In the genomic region with DNA sequence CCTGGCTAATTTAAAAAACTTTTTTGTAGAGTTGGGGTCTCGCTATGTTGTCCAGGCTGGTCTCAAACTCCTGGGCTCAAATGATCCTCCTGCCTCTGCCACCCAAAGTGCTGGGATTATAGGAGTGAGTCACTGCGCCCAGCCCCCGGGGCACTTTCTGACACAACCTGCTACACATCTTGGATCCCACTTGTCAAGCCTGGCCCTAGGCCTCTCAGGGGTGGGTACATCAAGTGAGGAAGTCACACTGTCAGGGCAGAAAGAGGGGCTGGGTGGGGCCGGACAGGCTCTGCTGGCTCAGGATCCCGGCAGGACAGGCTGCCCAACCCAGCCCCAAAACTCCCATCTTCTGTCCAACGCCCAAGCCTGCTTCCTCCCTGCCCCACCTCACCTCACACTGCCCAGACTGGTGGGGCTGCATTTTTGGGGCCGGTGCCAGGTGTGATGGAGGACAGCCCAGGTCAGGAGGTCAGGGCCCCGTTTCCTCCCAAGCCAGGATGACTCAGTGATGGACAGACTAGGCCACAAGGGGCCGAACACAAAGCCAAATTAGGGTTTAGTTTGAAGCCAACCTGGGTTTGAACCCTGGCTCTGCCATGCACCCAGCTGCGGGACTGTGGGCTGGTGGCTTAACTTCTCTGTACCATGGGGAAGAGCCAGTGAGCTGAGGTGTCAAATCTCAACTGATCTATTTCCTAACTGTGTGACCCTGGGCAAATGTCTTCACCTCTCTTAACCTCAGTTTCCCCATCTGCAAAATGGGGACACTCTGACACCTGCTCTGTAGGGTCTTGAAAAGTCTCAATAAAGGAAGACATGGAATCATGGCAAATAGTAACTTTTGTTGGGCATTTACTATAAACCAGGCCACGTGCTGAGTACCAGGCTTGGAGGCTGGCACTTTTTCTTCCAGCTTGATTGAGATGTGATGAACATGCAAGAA, we compare ENCODE assay signal across 10 cellular contexts. TPM values are rescaled to one million over a fixed set of nuclear protein-coding genes. Genes with fewer than 3 reads are reported as not detected.
DNase-seq lines count a peak whose midpoint lies in the region; ATAC-seq, FAIRE-seq and TF ChIP-seq lines count a peak whose summit lies in the region.
"Had no signal": no experiment of that assay in that cellular context is flagged by ENCODE, and none has a peak within 500 bp of the region (broad histone marks: within the 10 kb centered on the region; RNA-seq: fewer than 3 reads in every experiment).

No MANE protein-coding gene starts in this region.

- no peak overlapping the region for H3K27ac ChIP-seq in keratinocyte (ENCODE audit: control insufficient read depth, insufficient read depth, low read length)
- peak overlapping the region; percentile 82 to 95 for H3K27ac ChIP-seq in thoracic aorta

- no peak overlapping the region for H3K27ac Mint-ChIP-seq in activated CD8-positive, alpha-beta T cell treated with anti-CD3 and anti-CD28 coated beads for 36 hours
- no peak overlapping the region for H3K27ac Mint-ChIP-seq in natural killer cell

- H2AFZ ChIP-seq in keratinocyte (ENCODE audit: control insufficient read depth, low read length) = no peak overlapping the region

- H3K4me3 ChIP-seq in adipocyte (ENCODE audit: low read length) = no peak overlapping the region
- H3K4me3 ChIP-seq in keratinocyte (ENCODE audit: control insufficient read depth in 2 of 3, extremely low read depth in 1 of 3, insufficient read depth in 2 of 3, low read depth in 1 of 3, low read length in 3 of 3) = no peak overlapping the region
- peak overlapping the region; percentile 43 for H3K4me3 ChIP-seq in thoracic aorta

- H3K9me3 ChIP-seq in adipocyte (ENCODE audit: control insufficient read depth, low read length) (no peaks in the 10 kb centered on the region), keratinocyte (ENCODE audit: control insufficient read depth, low read depth, low read length) (no peaks in the 10 kb centered on the region), thoracic aorta (no peaks in the 10 kb centered on the region)

- CTCF ChIA-PET in activated CD8-positive, alpha-beta T cell treated with anti-CD3 and anti-CD28 coated beads for 36 hours (lab: Charles Lee) = no interaction called here
- CTCF ChIA-PET in GM10248 (lab: Yijun Ruan, JAX) = interaction anchor here (0.8 kb wide), 1 partner anchor 10 kb away, joined by 3 read pairs; no protein-coding TSS in a partner anchor

- peaks cover 40% of the 10 kb centered on the region for H3K4me1 ChIP-seq in adipocyte (ENCODE audit: control insufficient read depth, insufficient read depth, low read length)
- H3K4me1 ChIP-seq in keratinocyte (ENCODE audit: control insufficient read depth, extremely low read depth, insufficient read depth, low read length) = peaks cover 40% of the 10 kb centered on the region
- H3K4me1 ChIP-seq in thoracic aorta (ENCODE audit: control insufficient read depth in 1 of 2, low read depth in 2 of 2) = peaks cover 32 to 40% of the 10 kb centered on the region in 2 donors

- ATAC-seq in thoracic aorta (ENCODE audit: insufficient number of reproducible peaks, low FRiP score, low read depth) (no peak), natural killer cell (no peak)
- no peak for ATAC-seq in activated CD8-positive, alpha-beta T cell treated with anti-CD3 and anti-CD28 coated beads for 36 hours

- H3K27me3 Mint-ChIP-seq in activated CD8-positive, alpha-beta T cell treated with anti-CD3 and anti-CD28 coated beads for 36 hours = peaks cover 4% of the 10 kb centered on the region
- H3K27me3 Mint-ChIP-seq in natural killer cell (ENCODE audit: low read depth in 2 of 2) = peaks cover 0 to 16% of the 10 kb centered on the region in 2 donors

- dilution Hi-C loops in keratinocyte (cut with MboI; ENCODE audit: extremely low pct_ligation_motif_present, low sequenced_read_pairs) = no loop called here

- H3K4me2 ChIP-seq in keratinocyte (ENCODE audit: control insufficient read depth, extremely low read depth, insufficient read depth, low read depth, low read length) = peak overlapping the region; percentile 62

- FAIRE-seq in keratinocyte (lab: Jason Lieb, UNC) = peak; percentile 9

- no peaks in the 10 kb centered on the region for H3K79me2 ChIP-seq in keratinocyte (ENCODE audit: control insufficient read depth, insufficient read depth, low read length)

- POLR2A ChIA-PET in activated CD8-positive, alpha-beta T cell treated with anti-CD3 and anti-CD28 coated beads for 36 hours (lab: Charles Lee) = no interaction called here
- POLR2A ChIA-PET in GM10248 (lab: Yijun Ruan, JAX) = no interaction called here

- H3K9me1 ChIP-seq in keratinocyte (ENCODE audit: control insufficient read depth, extremely low read depth, insufficient read depth, low read length) = no peaks in the 10 kb centered on the region

- no peaks in the 10 kb centered on the region for H3K36me3 Mint-ChIP-seq in activated CD8-positive, alpha-beta T cell treated with anti-CD3 and anti-CD28 coated beads for 36 hours (ENCODE audit: low read depth)
- H3K36me3 Mint-ChIP-seq in natural killer cell = no peaks in the 10 kb centered on the region

- intact Hi-C loops in activated CD8-positive, alpha-beta T cell treated with anti-CD3 and anti-CD28 coated beads for 36 hours (cut with micrococcal nuclease) = no loop called here
- intact Hi-C loops in natural killer cell (cut with micrococcal nuclease) = no loop called here

- H3K9ac ChIP-seq in adipocyte (ENCODE audit: low read length) (peak overlapping the region; percentile 40), keratinocyte (ENCODE audit: control insufficient read depth, extremely low read depth, insufficient read depth, low read length) (no peak overlapping the region)

- H3K27me3 ChIP-seq in adipocyte (replicated peaks; ENCODE audit: control insufficient read depth, insufficient read depth, low read length) (no peaks in the 10 kb centered on the region), keratinocyte (ENCODE audit: control insufficient read depth, extremely low read depth, insufficient read depth, low read length) (no peaks in the 10 kb centered on the region), thoracic aorta (replicated peaks; ENCODE audit: insufficient read depth) (no peaks in the 10 kb centered on the region)

- no peaks in the 10 kb centered on the region for H3K9me3 Mint-ChIP-seq in activated CD8-positive, alpha-beta T cell treated with anti-CD3 and anti-CD28 coated beads for 36 hours
- no peaks in the 10 kb centered on the region for H3K9me3 Mint-ChIP-seq in natural killer cell

- no peaks in the 10 kb centered on the region for H4K20me1 ChIP-seq in keratinocyte (ENCODE audit: control insufficient read depth, extremely low read depth, insufficient read depth, low read length)

- TF ChIP-seq CTCF in keratinocyte (optimal IDR thresholded peaks at IDR 0.05 in 1 of 3, IDR thresholded peaks at IDR 0.05 in 1 of 3, conservative IDR thresholded peaks at IDR 0.05 in 1 of 3; ENCODE audit: extremely low read depth in 1 of 3, insufficient read depth in 2 of 3, low read length in 3 of 3) (no peak), thoracic aorta (IDR thresholded peaks at IDR 0.05) (no peak), natural killer cell (IDR thresholded peaks at IDR 0.05) (no peak), GM10248 (IDR thresholded peaks at IDR 0.05; ENCODE audit: control extremely low read depth, extremely low read depth, low read depth, missing control alignments) (no peak)
- TF ChIP-seq CTCF in activated CD8-positive, alpha-beta T cell treated with anti-CD3 and anti-CD28 coated beads for 36 hours (IDR thresholded peaks at IDR 0.05) = no peak

- H3K36me3 ChIP-seq in adipocyte (ENCODE audit: control insufficient read depth, insufficient read depth, low read length, severe bottlenecking) (no peaks in the 10 kb centered on the region), keratinocyte (ENCODE audit: control insufficient read depth in 2 of 2, extremely low read depth in 1 of 2, insufficient read depth in 2 of 2, low read length in 2 of 2) (no peaks in the 10 kb centered on the region), thoracic aorta (no peaks in the 10 kb centered on the region)

- peaks cover 2% of the 10 kb centered on the region for H3K4me1 Mint-ChIP-seq in activated CD8-positive, alpha-beta T cell treated with anti-CD3 and anti-CD28 coated beads for 36 hours (ENCODE audit: low read depth)
- peaks cover 0 to 4% of the 10 kb centered on the region in 2 donors for H3K4me1 Mint-ChIP-seq in natural killer cell

- no peak overlapping the region for H3K4me3 Mint-ChIP-seq in activated CD8-positive, alpha-beta T cell treated with anti-CD3 and anti-CD28 coated beads for 36 hours
- no peak overlapping the region for H3K4me3 Mint-ChIP-seq in natural killer cell

- DNase-seq in HT-29 (ENCODE audit: low spot score) (peak; percentile 91), adipocyte (ENCODE audit: low read depth) (peak; percentile 62), keratinocyte (ENCODE audit: low read depth, low spot score) (peak; percentile 95), thoracic aorta (ENCODE audit: low spot score) (no peak), NCI-H345 (lab: John Stamatoyannopoulos, UW) (no peak), natural killer cell (no peak), GM10248 (ENCODE audit: extremely low spot score) (no peak)
- no peak for DNase-seq in activated CD8-positive, alpha-beta T cell treated with anti-CD3 and anti-CD28 coated beads for 36 hours
- DNase-seq: central memory CD4-positive, alpha-beta T cell had no signal

RNA-seq across cellular contexts. Expression of a gene that starts 8.9 kb away (rescaled TPM):
- total RNA-seq in HT-29 (2014; rRNA removed; shearing (Covaris generic)) = 56.5 and 58.1 TPM in 2 replicates
- polyA plus RNA-seq in keratinocyte = 23.5 to 26.6 TPM (median 25.3 TPM) in 3 replicates
- polyA plus RNA-seq in keratinocyte (2011; ENCODE audit: low read depth) = 237 TPM
- 12.3 and 19.0 TPM in 2 replicates for polyA plus RNA-seq in keratinocyte (2011; cell fraction: cytosol; rRNA removed)
- 72.2 and 79.3 TPM in 2 replicates for polyA plus RNA-seq in keratinocyte (2011; cell fraction: nucleus; rRNA removed)
- polyA plus RNA-seq in keratinocyte (2012; ENCODE audit: low replicate concordance) = 50.0 and 150 TPM in 2 replicates
- 41.8 to 81.9 TPM (median 44.7 TPM) in 3 replicates for polyA minus RNA-seq in keratinocyte
- polyA minus RNA-seq in keratinocyte (2011; cell fraction: cytosol; rRNA and poly(A)+ RNA removed) = 23.4 TPM
- 53.6 and 54.8 TPM in 2 replicates for polyA minus RNA-seq in keratinocyte (2011; cell fraction: nucleus; rRNA and poly(A)+ RNA removed)
- 10 to 100 TPM; 22.6 to 28.8 TPM for total RNA-seq in thoracic aorta
- total RNA-seq in activated CD8-positive, alpha-beta T cell treated with anti-CD3 and anti-CD28 coated beads for 36 hours = under 1 TPM in 1 of 2 experiments, not detected in 1; 0.05 TPM
- not detected for total RNA-seq in natural killer cell

RNA-seq across cellular contexts. Expression of a gene that starts 12.3 kb away (rescaled TPM):
- total RNA-seq in HT-29 (2014; rRNA removed; shearing (Covaris generic)) = 0.08 TPM in 1 of 2 replicates, not detected in the other
- 0.04 to 0.08 TPM in 2 of 3 replicates, not detected in the other for polyA plus RNA-seq in keratinocyte
- polyA plus RNA-seq in keratinocyte (2011; ENCODE audit: low read depth) = not detected
- 0.01 TPM in 2 replicates for polyA plus RNA-seq in keratinocyte (2011; cell fraction: cytosol; rRNA removed)
- polyA plus RNA-seq in keratinocyte (2011; cell fraction: nucleus; rRNA removed) = 0.10 TPM in 1 of 2 replicates, not detected in the other
- polyA plus RNA-seq in keratinocyte (2012; ENCODE audit: low replicate concordance) = 0.18 and 0.23 TPM in 2 replicates
- polyA minus RNA-seq in keratinocyte = not detected in 3 replicates
- polyA minus RNA-seq in keratinocyte (2011; cell fraction: cytosol; rRNA and poly(A)+ RNA removed) = not detected
- polyA minus RNA-seq in keratinocyte (2011; cell fraction: nucleus; rRNA and poly(A)+ RNA removed) = not detected in 2 replicates
- total RNA-seq in thoracic aorta (1 to 10 TPM in 1 of 2 donors, under 1 TPM in 1; 0.92 to 4.6 TPM), natural killer cell (1 to 10 TPM in 1 of 3 donors, under 1 TPM in 2; 0.27 to 1.1 (median 0.93) TPM)
- under 1 TPM in 1 of 2 experiments, not detected in 1; 0.07 TPM for total RNA-seq in activated CD8-positive, alpha-beta T cell treated with anti-CD3 and anti-CD28 coated beads for 36 hours
- total RNA-seq: kidney epithelial cell had no signal

Comparison
In these comparisons a context has a peak if more than half of its experiments do, and no peak if none do; other contexts are left out.
1. DNase-seq: peak in HT-29 (single experiment), adipocyte (single experiment) and keratinocyte (single experiment); none in thoracic aorta (single experiment), activated CD8-positive, alpha-beta T cell treated with anti-CD3 and anti-CD28 coated beads for 36 hours (single experiment), NCI-H345 (single experiment), natural killer cell (single experiment) and GM10248 (single experiment).
2. RNA of a gene that starts 8.9 kb away (total RNA-seq): 56.5 to 58.1 TPM in HT-29 and 22.6 to 28.8 TPM in thoracic aorta; 0.05 TPM in activated CD8-positive, alpha-beta T cell treated with anti-CD3 and anti-CD28 coated beads for 36 hours and not detected in natural killer cell; every median in the first group is over 10 times any median in the second.